ENCODE assay signal across 17 cellular contexts in genomic region chr12:96522283-96522682, GRCh38. TPM values are rescaled to one million over a fixed set of nuclear protein-coding genes. Genes with fewer than 3 reads are reported as not detected.
DNase-seq lines count a peak whose midpoint lies in the region; ATAC-seq, FAIRE-seq and TF ChIP-seq lines count a peak whose summit lies in the region.
"Had no signal": no experiment of that assay in that cellular context is flagged by ENCODE, and none has a peak within 500 bp of the region (broad histone marks: within the 10 kb centered on the region; RNA-seq: fewer than 3 reads in every experiment).

No MANE protein-coding gene starts in this region.

- FAIRE-seq in H1 (lab: Jason Lieb, UNC): peak; percentile 58
- FAIRE-seq: H54 had no signal

- H3K79me2 ChIP-seq in H1 (ENCODE audit: control insufficient read depth in 1 of 2, insufficient read depth in 2 of 2, low read length in 2 of 2): no peaks in the 10 kb centered on the region
- no peaks in the 10 kb centered on the region for H3K79me2 ChIP-seq in neural progenitor cell (ENCODE audit: low read depth)

- peak in 1 of 2 experiments; percentile 35; a peak in 1 of 3 replicates for TF ChIP-seq POLR2A in H1 (IDR thresholded peaks at IDR 0.05; ENCODE audit: control extremely low read depth in 1 of 2, low read depth in 2 of 2, low read length in 2 of 2)

- no peak overlapping the region for H3K4me3 Mint-ChIP-seq in neural progenitor cell
- no peak overlapping the region for H3K4me3 Mint-ChIP-seq in activated CD4-positive, alpha-beta T cell treated with anti-CD3 and anti-CD28 coated beads for 36 hours
- H3K4me3 Mint-ChIP-seq: IgD-negative memory B cell had no signal

- H3K4me2 ChIP-seq in H1 (ENCODE audit: insufficient read depth in 1 of 2, low read depth in 2 of 2, low read length in 2 of 2): peak overlapping the region; percentile 6 to 22; a peak in 2 of 4 replicates
- peak overlapping the region; percentile 44 for H3K4me2 ChIP-seq in neural progenitor cell

- no peak overlapping the region for H4K8ac ChIP-seq in H1 (ENCODE audit: extremely low read depth, insufficient read depth, low read length)

- H3K4me1 ChIP-seq in H1 (replicated peaks in 1 of 4; ENCODE audit: control insufficient read depth in 3 of 4, insufficient read depth in 4 of 4, low read length in 3 of 4) (peaks cover 3 to 13% (median 6%) of the 10 kb centered on the region in 4 experiments; a peak in 5 of 7 replicates), neural progenitor cell (peaks cover 10% of the 10 kb centered on the region)

- H3K4me3 ChIP-seq in H7 (ENCODE audit: insufficient read depth, low read depth, low read length) (no peak overlapping the region), H1 (ENCODE audit: extremely low read depth in 1 of 4, insufficient read depth in 2 of 4, low read depth in 3 of 4, low read length in 4 of 4) (peak overlapping the region in 1 of 4 experiments; percentile 23; a peak in 3 of 8 replicates), neural progenitor cell (no peak overlapping the region)

- DNase-seq in H7: peak; percentile 8
- peak; percentile 55 for DNase-seq in NCI-H187 treated with DMSO at 0.1 percent for 48 hours (lab: John Stamatoyannopoulos, UW)
- peak in 1 of 2 experiments; percentile 48 for DNase-seq in H1 (ENCODE audit: low read depth in 1 of 2, low spot score in 2 of 2)
- DNase-seq in neural progenitor cell (ENCODE audit: low spot score): peak; percentile 25
- no peak for DNase-seq in GM03348 (ENCODE audit: low spot score)
- no peak for DNase-seq in activated CD4-positive, alpha-beta T cell treated with anti-CD3 and anti-CD28 coated beads for 36 hours
- no peak for DNase-seq in Kasumi-1 (lab: John Stamatoyannopoulos, UW)
- DNase-seq: AML-193, DND-41, GDM1, MV-4-11, NCI-H1417 treated with DMSO at 0.1 percent for 48 hours, NCI-H446, NCI-H774, SHP77 treated with DMSO at 0.1 percent for 48 hours had no signal

- H3K23me2 ChIP-seq in H1 (ENCODE audit: low read depth, low read length): no peaks in the 10 kb centered on the region

- peaks cover 16% of the 10 kb centered on the region for H3F3A ChIP-seq in neural progenitor cell (ENCODE audit: low read depth)

- H4K5ac ChIP-seq in H1 (ENCODE audit: insufficient read length, low read depth, low read length): no peak overlapping the region

- H2BK12ac ChIP-seq in H1 (ENCODE audit: low read depth, low read length): no peak overlapping the region

- no peaks in the 10 kb centered on the region for H3K79me1 ChIP-seq in H1 (ENCODE audit: low read depth, low read length)

- TF ChIP-seq CTCF in H1 (IDR thresholded peaks at IDR 0.05; ENCODE audit: control extremely low read depth in 1 of 3, insufficient read depth in 1 of 3, low read depth in 1 of 3, low read length in 3 of 3): no peak
- no peak for TF ChIP-seq CTCF in neural progenitor cell (IDR thresholded peaks at IDR 0.05)

- intact Hi-C loops in activated CD4-positive, alpha-beta T cell treated with anti-CD3 and anti-CD28 coated beads for 36 hours (cut with DNase I, micrococcal nuclease): no loop called here

- peaks cover 19% of the 10 kb centered on the region for H3K4me1 Mint-ChIP-seq in neural progenitor cell
- peaks cover 11% of the 10 kb centered on the region for H3K4me1 Mint-ChIP-seq in activated CD4-positive, alpha-beta T cell treated with anti-CD3 and anti-CD28 coated beads for 36 hours

- H4K20me1 ChIP-seq in H1 (replicated peaks in 1 of 2; ENCODE audit: control insufficient read depth in 1 of 2, insufficient read depth in 2 of 2, low read length in 2 of 2) (no peaks in the 10 kb centered on the region), neural progenitor cell (ENCODE audit: low read depth) (peaks cover 4% of the 10 kb centered on the region)

- H3K36me3 ChIP-seq in H7 (replicated peaks; ENCODE audit: control insufficient read depth, insufficient read depth, low read length) (no peaks in the 10 kb centered on the region), H1 (ENCODE audit: control insufficient read depth in 2 of 4, insufficient read depth in 4 of 4, low read length in 3 of 4) (no peaks in the 10 kb centered on the region), neural progenitor cell (no peaks in the 10 kb centered on the region)

- no peak overlapping the region for H2BK120ac ChIP-seq in H1 (replicated peaks; ENCODE audit: low read depth, low read length)

- H3K18ac ChIP-seq in H1 (ENCODE audit: extremely low read depth, low read length): no peak overlapping the region; the same call in 1 of the 2 replicates

- no peak overlapping the region for H3K23ac ChIP-seq in H1 (ENCODE audit: insufficient read length)

- peak overlapping the region; percentile 31; the same call in 1 of the 2 replicates for H2BK5ac ChIP-seq in H1 (ENCODE audit: low read depth, low read length)

- TF ChIP-seq RAD21 in H1 (IDR thresholded peaks at IDR 0.05 in 1 of 2, conservative IDR thresholded peaks at IDR 0.05 in 1 of 2; ENCODE audit: low read depth in 2 of 2, low read length in 2 of 2): no peak

- CTCF ChIA-PET in H1 (lab: Charles Lee; ENCODE audit: partially characterized antibody): interaction anchor here (0.6 to 2.3 kb wide), 4 partner anchors 9 to 462 kb away, joined by 3 to 6 read pairs (median 3); no protein-coding TSS in a partner anchor
- CTCF ChIA-PET in activated CD4-positive, alpha-beta T cell treated with anti-CD3 and anti-CD28 coated beads for 36 hours (lab: Charles Lee): interaction anchor here (1.0 to 1.6 kb wide), 3 partner anchors 62 to 307 kb away, joined by 3 to 7 read pairs (median 5); no protein-coding TSS in a partner anchor

- H3K27me3 ChIP-seq in H7 (ENCODE audit: control insufficient read depth, insufficient read depth, low read length) (no peaks in the 10 kb centered on the region), H1 (replicated peaks in 1 of 4; ENCODE audit: control insufficient read depth in 3 of 4, extremely low read depth in 1 of 4, insufficient read depth in 3 of 4, low read length in 3 of 4) (no peaks in the 10 kb centered on the region), neural progenitor cell (no peaks in the 10 kb centered on the region)

- H3K9me3 Mint-ChIP-seq in neural progenitor cell: no peaks in the 10 kb centered on the region
- no peaks in the 10 kb centered on the region for H3K9me3 Mint-ChIP-seq in activated CD4-positive, alpha-beta T cell treated with anti-CD3 and anti-CD28 coated beads for 36 hours (ENCODE audit: low read depth)
- H3K9me3 Mint-ChIP-seq: IgD-negative memory B cell had no signal

- no peak overlapping the region for H4K91ac ChIP-seq in H1 (replicated peaks; ENCODE audit: insufficient read length, low read length)

- H3K56ac ChIP-seq in H1 (replicated peaks; ENCODE audit: insufficient read length, low read depth, low read length): no peak overlapping the region

- TF ChIP-seq EP300 in H1 (IDR thresholded peaks at IDR 0.05; ENCODE audit: borderline replicate concordance in 1 of 2, low read depth in 2 of 2, low read length in 2 of 2): no peak

- H3K27ac ChIP-seq in H1 (ENCODE audit: low read depth, low read length) (no peak overlapping the region), neural progenitor cell (no peak overlapping the region)

- no peak overlapping the region for H2AK5ac ChIP-seq in H1 (ENCODE audit: low read depth, low read length)

- H3K27ac Mint-ChIP-seq in neural progenitor cell: peak overlapping the region; percentile 94
- H3K27ac Mint-ChIP-seq in activated CD4-positive, alpha-beta T cell treated with anti-CD3 and anti-CD28 coated beads for 36 hours: no peak overlapping the region
- H3K27ac Mint-ChIP-seq: IgD-negative memory B cell had no signal

- no peak overlapping the region for H3K9ac ChIP-seq in H1 (replicated peaks in 1 of 4; ENCODE audit: extremely low read depth in 1 of 4, low read depth in 3 of 4, low read length in 3 of 4)
- H3K9ac ChIP-seq in neural progenitor cell: no peak overlapping the region

- ATAC-seq in activated CD4-positive, alpha-beta T cell treated with anti-CD3 and anti-CD28 coated beads for 36 hours: no peak

- POLR2A ChIA-PET in H1 (lab: Charles Lee; ENCODE audit: partially characterized antibody): interaction anchor here (0.7 to 1.4 kb wide), 3 partner anchors 15 to 486 kb away, joined by 3 read pairs; no protein-coding TSS in a partner anchor
- POLR2A ChIA-PET in activated CD4-positive, alpha-beta T cell treated with anti-CD3 and anti-CD28 coated beads for 36 hours (lab: Charles Lee): no interaction called here

- H3K36me3 Mint-ChIP-seq in neural progenitor cell: peaks cover 5% of the 10 kb centered on the region
- H3K36me3 Mint-ChIP-seq in activated CD4-positive, alpha-beta T cell treated with anti-CD3 and anti-CD28 coated beads for 36 hours (ENCODE audit: low read depth): no peaks in the 10 kb centered on the region
- H3K36me3 Mint-ChIP-seq: IgD-negative memory B cell had no signal

- 21% methylated on average over 4 of the region's 4 CpGs; no CpG with 5 or more reads in 1 of the 2 experiments for WGBS in H1 (ENCODE audit: extremely low coverage in 1 of 2, insufficient coverage in 1 of 2, insufficient read length in 1 of 2, insufficient replicate concordance in 2 of 2, low coverage in 1 of 2, low lambda C conversion rate in 2 of 2, missing lambda C conversion rate in 1 of 2), 2 experiments

- H3K9me3 ChIP-seq in H1 (ENCODE audit: insufficient read depth in 2 of 2, low read depth in 1 of 2, low read length in 1 of 2): no peaks in the 10 kb centered on the region
- H3K9me3 ChIP-seq in neural progenitor cell (ENCODE audit: low read depth): no peaks in the 10 kb centered on the region

- H2AFZ ChIP-seq in H1 (ENCODE audit: low read length): peak overlapping the region; percentile 83
- no peak overlapping the region for H2AFZ ChIP-seq in neural progenitor cell (replicated peaks)

- H2BK15ac ChIP-seq in H1 (ENCODE audit: low read length): no peak overlapping the region

- no peak overlapping the region for H3K4ac ChIP-seq in H1 (replicated peaks; ENCODE audit: insufficient read length, low read depth, low read length)

- H2BK20ac ChIP-seq in H1 (ENCODE audit: low read length): peak overlapping the region; percentile 38; the same call in 1 of the 2 replicates

- no peak overlapping the region for H3K14ac ChIP-seq in H1 (ENCODE audit: insufficient read length)

- H3K27me3 Mint-ChIP-seq in neural progenitor cell (ENCODE audit: insufficient read depth, low read depth): no peaks in the 10 kb centered on the region
- no peaks in the 10 kb centered on the region for H3K27me3 Mint-ChIP-seq in activated CD4-positive, alpha-beta T cell treated with anti-CD3 and anti-CD28 coated beads for 36 hours
- H3K27me3 Mint-ChIP-seq: IgD-negative memory B cell had no signal

RNA-seq across cellular contexts. Expression of gene CFAP54, which starts 32.9 kb away (rescaled TPM):
- total RNA-seq in H7 (2014; rRNA removed; shearing (Covaris generic)): not detected in 2 replicates
- 0.17 and 0.42 TPM in 2 replicates for total RNA-seq in H1 (2021; fragmentation: NEBNext Ultra II Directional; extraction: Animal tissue kit (Norgen Biotek cat#: 25700))
- polyA plus RNA-seq in H1 (2011; rRNA removed): 0.06 and 0.33 TPM in 2 replicates
- polyA plus RNA-seq in H1 (2011; cell fraction: cytosol; rRNA removed): 0.22 TPM
- 0.11 TPM for polyA plus RNA-seq in H1 (2011; cell fraction: nucleus; rRNA removed)
- polyA plus RNA-seq in H1 (2012, experiment 1 of 2): 0.19 TPM in 1 of 4 replicates, not detected in the others
- polyA plus RNA-seq in H1 (2012, experiment 2 of 2): not detected
- 0.14 TPM for polyA plus RNA-seq in H1 (2013, experiment 1 of 2)
- polyA plus RNA-seq in H1 (2013, experiment 2 of 2): 0.18 TPM
- polyA minus RNA-seq in H1 (2011; rRNA and poly(A)+ RNA removed): 0.37 and 1.1 TPM in 2 replicates
- polyA minus RNA-seq in H1 (2011; cell fraction: cytosol; rRNA and poly(A)+ RNA removed): not detected
- 1.3 TPM for polyA minus RNA-seq in H1 (2011; cell fraction: nucleus; rRNA and poly(A)+ RNA removed)
- total RNA-seq in neural progenitor cell (ENCODE audit: low replicate concordance): 1.6 and 4.2 TPM in 2 replicates
- under 1 TPM; 0.37 to 0.44 TPM for total RNA-seq in activated CD4-positive, alpha-beta T cell treated with anti-CD3 and anti-CD28 coated beads for 36 hours

Comparison
In these comparisons a context has a peak if more than half of its experiments do, and no peak if none do; other contexts are left out.
1. DNase-seq: peak in H7 (single experiment), NCI-H187 treated with DMSO at 0.1 percent for 48 hours (single experiment) and neural progenitor cell (single experiment); none in GM03348 (single experiment), activated CD4-positive, alpha-beta T cell treated with anti-CD3 and anti-CD28 coated beads for 36 hours (single experiment) and Kasumi-1 (0 of 2).